17 cellular contexts compared by ENCODE assay signal in the genomic region with DNA sequence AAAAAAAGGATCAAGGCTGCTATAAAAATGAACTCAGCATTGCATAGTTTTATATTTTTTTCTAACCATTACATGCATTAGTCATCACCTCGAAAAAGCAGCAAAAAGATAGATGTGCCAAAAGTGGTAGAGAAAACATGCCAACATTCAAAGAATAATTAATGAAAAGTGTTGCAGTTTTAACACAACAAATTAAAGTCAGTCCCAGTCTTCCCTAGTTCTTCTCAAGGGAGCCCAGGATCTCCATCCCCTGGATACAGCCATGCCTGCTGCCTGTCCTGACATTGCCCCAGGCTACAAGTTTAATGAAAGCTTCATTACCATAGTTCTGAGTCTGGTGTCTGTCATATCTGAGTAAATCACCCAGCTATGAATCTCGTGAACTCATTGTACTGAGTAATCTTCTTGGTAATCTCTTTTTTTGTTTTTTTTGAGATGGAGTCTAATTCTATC.
DNase-seq lines count a peak whose midpoint lies in the region; ATAC-seq, FAIRE-seq and TF ChIP-seq lines count a peak whose summit lies in the region.
"Had no signal": no experiment of that assay in that cellular context is flagged by ENCODE, and none has a peak within 500 bp of the region (broad histone marks: within the 10 kb centered on the region; RNA-seq: fewer than 3 reads in every experiment).

No MANE protein-coding gene starts in this region.

- H3K36me3 Mint-ChIP-seq in activated CD4-positive, alpha-beta T cell treated with anti-CD3 and anti-CD28 coated beads for 36 hours (ENCODE audit: low read depth): peaks cover 4% of the 10 kb centered on the region
- H3K36me3 Mint-ChIP-seq in naive thymus-derived CD8-positive, alpha-beta T cell: peaks cover 5 to 10% (median 5%) of the 10 kb centered on the region in 3 donors

- no peaks in the 10 kb centered on the region for H3K9me3 Mint-ChIP-seq in activated CD4-positive, alpha-beta T cell treated with anti-CD3 and anti-CD28 coated beads for 36 hours (ENCODE audit: low read depth)
- H3K9me3 Mint-ChIP-seq in naive thymus-derived CD8-positive, alpha-beta T cell: peaks cover 0 to 3% (median 0%) of the 10 kb centered on the region in 9 donors
- H3K9me3 Mint-ChIP-seq: activated B cell treated with CpG ODN at 0.5 μM for 24 hours had no signal

- BruUV-seq in A673 (replicated peaks; lab: Mats Ljungman, UMichigan): no TSS peak

- CTCF ChIA-PET in activated CD4-positive, alpha-beta T cell treated with anti-CD3 and anti-CD28 coated beads for 36 hours (lab: Charles Lee): interaction anchor here (0.6 to 1.0 kb wide), 2 partner anchors 415 to 1252 kb away, joined by 3 read pairs; no protein-coding TSS in a partner anchor
- CTCF ChIA-PET in A673 (lab: Charles Lee): no interaction called here

- TF ChIP-seq CTCF in bronchial epithelial cell (IDR thresholded peaks at IDR 0.05; ENCODE audit: insufficient read depth, low read length, severe bottlenecking): no peak
- TF ChIP-seq CTCF in A673 (conservative IDR thresholded peaks at IDR 0.05; ENCODE audit: low read depth, low read length): no peak

- FAIRE-seq in bronchial epithelial cell (lab: Jason Lieb, UNC): no peak
- FAIRE-seq: A204.1 had no signal

- DNase-seq in activated CD4-positive, alpha-beta T cell treated with anti-CD3 and anti-CD28 coated beads for 36 hours: no peak
- DNase-seq in activated CD4-positive, alpha-beta T cell treated with anti-CD3 and anti-CD28 coated beads for 48 hours: no peak
- peak; percentile 91 for DNase-seq in M059J (ENCODE audit: low read depth)
- DNase-seq in bronchial epithelial cell (ENCODE audit: low read depth): peak; percentile 81
- no peak for DNase-seq in naive thymus-derived CD8-positive, alpha-beta T cell
- DNase-seq in A673 (ENCODE audit: low spot score): no peak
- DNase-seq: activated B cell treated with CpG ODN at 0.5 μM for 24 hours; cortex of kidney; DMS79; glutamatergic neuron; NCI-H1694; NCI-H774; stimulated activated CD4-positive, alpha-beta T cell treated with anti-CD3 and anti-CD28 coated beads, Interleukin-12 subunit alpha, Interleukin-12 subunit beta, amount 100 ng/mL, for 4 hours; upper lobe of right lung had no signal

- no peaks in the 10 kb centered on the region for H3K27me3 Mint-ChIP-seq in activated CD4-positive, alpha-beta T cell treated with anti-CD3 and anti-CD28 coated beads for 36 hours
- no peaks in the 10 kb centered on the region for H3K27me3 Mint-ChIP-seq in naive thymus-derived CD8-positive, alpha-beta T cell

- no peak overlapping the region for H3K4me3 Mint-ChIP-seq in activated CD4-positive, alpha-beta T cell treated with anti-CD3 and anti-CD28 coated beads for 36 hours
- H3K4me3 Mint-ChIP-seq in naive thymus-derived CD8-positive, alpha-beta T cell: peak overlapping the region in 2 of 10 donors; percentile 9 to 55
- H3K4me3 Mint-ChIP-seq: activated B cell treated with CpG ODN at 0.5 μM for 24 hours had no signal

- H3K4me1 ChIP-seq in A673 (ENCODE audit: insufficient read depth, low read length, poor library complexity, severe bottlenecking): no peaks in the 10 kb centered on the region
- H3K4me1 ChIP-seq: upper lobe of right lung had no signal

- no peak overlapping the region for H3K27ac Mint-ChIP-seq in activated CD4-positive, alpha-beta T cell treated with anti-CD3 and anti-CD28 coated beads for 36 hours
- H3K27ac Mint-ChIP-seq in naive thymus-derived CD8-positive, alpha-beta T cell: peak overlapping the region in 7 of 10 donors; percentile 5 to 99 (median 87)
- H3K27ac Mint-ChIP-seq: activated B cell treated with CpG ODN at 0.5 μM for 24 hours had no signal

- peaks cover 78% of the 10 kb centered on the region for H3K4me1 Mint-ChIP-seq in activated CD4-positive, alpha-beta T cell treated with anti-CD3 and anti-CD28 coated beads for 36 hours
- peaks cover 46 to 95% (median 87%) of the 10 kb centered on the region in 4 donors for H3K4me1 Mint-ChIP-seq in naive thymus-derived CD8-positive, alpha-beta T cell
- H3K4me1 Mint-ChIP-seq: activated B cell treated with CpG ODN at 0.5 μM for 24 hours had no signal

- H3K4me3 ChIP-seq in bronchial epithelial cell (ENCODE audit: low read depth, low read length): no peak overlapping the region
- no peak overlapping the region for H3K4me3 ChIP-seq in A673 (ENCODE audit: low read depth, low read length, poor library complexity, severe bottlenecking)
- H3K4me3 ChIP-seq: upper lobe of right lung had no signal

- intact Hi-C loops in activated CD4-positive, alpha-beta T cell treated with anti-CD3 and anti-CD28 coated beads for 36 hours (cut with DNase I, micrococcal nuclease): no loop called here
- intact Hi-C loops in A673 (cut with micrococcal nuclease; ENCODE audit: unreplicated experiment): no loop called here

- POLR2A ChIA-PET in activated CD4-positive, alpha-beta T cell treated with anti-CD3 and anti-CD28 coated beads for 36 hours (lab: Charles Lee): interaction anchor here (0.6 to 0.7 kb wide), 4 partner anchors 8 to 360 kb away, joined by 3 to 5 read pairs (median 3); no protein-coding TSS in a partner anchor
- POLR2A ChIA-PET in naive thymus-derived CD8-positive, alpha-beta T cell (lab: Charles Lee): interaction anchor here (0.7 to 2.3 kb wide), 2 partner anchors 9 to 116 kb away, joined by 3 to 5 read pairs; no protein-coding TSS in a partner anchor
- POLR2A ChIA-PET in A673 (lab: Charles Lee; ENCODE audit: low non-redundant PET): no interaction called here

- H3K27ac ChIP-seq in A673 (ENCODE audit: low read depth, low read length, poor library complexity, severe bottlenecking): no peak overlapping the region
- H3K27ac ChIP-seq: upper lobe of right lung had no signal

- H3K36me3 ChIP-seq in bronchial epithelial cell (ENCODE audit: control insufficient read depth, insufficient read depth, low read length): no peaks in the 10 kb centered on the region
- no peaks in the 10 kb centered on the region for H3K36me3 ChIP-seq in A673 (ENCODE audit: insufficient read depth, low read length, poor library complexity, severe bottlenecking)
- H3K36me3 ChIP-seq: upper lobe of right lung had no signal

- no peaks in the 10 kb centered on the region for H3K9me3 ChIP-seq in A673 (ENCODE audit: low read depth, low read length, poor library complexity, severe bottlenecking)
- H3K9me3 ChIP-seq: upper lobe of right lung had no signal

- ATAC-seq in activated CD4-positive, alpha-beta T cell treated with anti-CD3 and anti-CD28 coated beads for 36 hours: peak; percentile 74
- ATAC-seq in naive thymus-derived CD8-positive, alpha-beta T cell: no peak
- ATAC-seq in HG03457 (IDR thresholded peaks at IDR 0.05; ENCODE audit: unreplicated experiment) (no peak), GM19452 (IDR thresholded peaks at IDR 0.05; ENCODE audit: unreplicated experiment) (no peak)
- ATAC-seq: upper lobe of right lung had no signal

- no peaks in the 10 kb centered on the region for H3K27me3 ChIP-seq in bronchial epithelial cell (ENCODE audit: control insufficient read depth, insufficient read depth, low read length)
- H3K27me3 ChIP-seq in A673 (replicated peaks; ENCODE audit: insufficient read depth, low read depth, low read length, poor library complexity): no peaks in the 10 kb centered on the region
- H3K27me3 ChIP-seq: upper lobe of right lung had no signal

Comparison
In these comparisons a context has a peak if more than half of its experiments do, and no peak if none do; other contexts are left out.
1. DNase-seq: peak in M059J (single experiment) and bronchial epithelial cell (single experiment); none in activated CD4-positive, alpha-beta T cell treated with anti-CD3 and anti-CD28 coated beads for 36 hours (single experiment), activated CD4-positive, alpha-beta T cell treated with anti-CD3 and anti-CD28 coated beads for 48 hours (single experiment), naive thymus-derived CD8-positive, alpha-beta T cell (0 of 10) and A673 (single experiment).